In the genomic region with DNA sequence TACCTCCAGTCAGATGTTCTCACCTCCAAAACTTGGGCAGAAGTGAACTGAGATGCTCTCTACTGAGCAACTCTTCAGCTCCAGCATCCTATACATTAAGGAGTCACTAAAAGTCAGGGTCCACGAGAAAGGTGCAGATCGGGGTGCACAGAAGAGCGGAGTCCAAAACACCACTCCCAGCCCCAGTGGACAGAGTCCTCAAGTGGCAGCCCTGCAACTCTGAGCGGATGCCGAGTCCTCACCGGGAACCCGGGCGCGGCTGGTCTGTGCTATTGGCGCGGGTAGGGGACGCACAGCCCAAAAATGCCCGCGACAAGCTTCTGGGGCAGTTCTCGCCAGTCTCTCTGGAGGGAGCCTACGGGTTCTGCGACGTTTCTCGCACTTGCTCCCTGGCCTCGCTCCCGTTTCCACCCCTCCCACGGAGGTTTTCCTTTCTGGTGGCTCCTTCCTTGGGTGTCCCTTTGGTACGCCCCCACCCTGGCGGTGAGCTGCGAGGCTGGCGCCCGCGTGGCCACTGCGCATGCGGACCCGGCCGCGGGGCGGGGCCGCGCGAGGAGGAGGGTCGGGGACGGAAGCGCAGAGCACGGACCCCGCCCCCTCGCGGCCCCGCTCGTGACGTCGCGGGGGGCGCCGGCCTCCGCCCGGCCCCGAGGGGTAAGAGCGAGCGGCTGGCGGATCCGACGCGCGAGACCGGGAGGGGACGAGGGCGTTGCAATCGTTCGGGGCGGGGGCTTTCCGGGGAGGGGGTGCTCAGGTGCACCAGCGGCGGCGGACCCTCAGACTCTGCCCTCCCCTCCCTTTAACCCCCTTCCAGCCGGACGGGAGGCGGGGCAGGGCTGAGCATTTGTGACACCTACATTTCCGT, we compare ENCODE assay signal across 2 cellular contexts.
TF ChIP-seq lines count a peak whose summit lies in the region.

A gene with protein sequence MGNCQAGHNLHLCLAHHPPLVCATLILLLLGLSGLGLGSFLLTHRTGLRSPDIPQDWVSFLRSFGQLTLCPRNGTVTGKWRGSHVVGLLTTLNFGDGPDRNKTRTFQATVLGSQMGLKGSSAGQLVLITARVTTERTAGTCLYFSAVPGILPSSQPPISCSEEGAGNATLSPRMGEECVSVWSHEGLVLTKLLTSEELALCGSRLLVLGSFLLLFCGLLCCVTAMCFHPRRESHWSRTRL (plus strand): TSS at position 601 of the 865 bp plus-strand sequence. CDS start 1,065 bp downstream, outside the sequence.

TF ChIP-seq in A549, 52 proteins besides CTCF, POLR2A, EP300 and RAD21 (continued from another document):
- TF ChIP-seq JUN (IDR thresholded peaks at IDR 0.05) (peak; percentile 64 to 67; a peak in 3 of 5 replicates), PHF8 (IDR thresholded peaks at IDR 0.05; ENCODE audit: borderline replicate concordance, low read depth) (peak; percentile 37; the same call in 1 of the 2 replicates)
TF ChIP-seq in A549: peak in this region for 7.

TF ChIP-seq in WTC11, 78 proteins besides CTCF, POLR2A, EP300 and RAD21 (continued from another document and continues in another):
- TF ChIP-seq, protein P1, sequence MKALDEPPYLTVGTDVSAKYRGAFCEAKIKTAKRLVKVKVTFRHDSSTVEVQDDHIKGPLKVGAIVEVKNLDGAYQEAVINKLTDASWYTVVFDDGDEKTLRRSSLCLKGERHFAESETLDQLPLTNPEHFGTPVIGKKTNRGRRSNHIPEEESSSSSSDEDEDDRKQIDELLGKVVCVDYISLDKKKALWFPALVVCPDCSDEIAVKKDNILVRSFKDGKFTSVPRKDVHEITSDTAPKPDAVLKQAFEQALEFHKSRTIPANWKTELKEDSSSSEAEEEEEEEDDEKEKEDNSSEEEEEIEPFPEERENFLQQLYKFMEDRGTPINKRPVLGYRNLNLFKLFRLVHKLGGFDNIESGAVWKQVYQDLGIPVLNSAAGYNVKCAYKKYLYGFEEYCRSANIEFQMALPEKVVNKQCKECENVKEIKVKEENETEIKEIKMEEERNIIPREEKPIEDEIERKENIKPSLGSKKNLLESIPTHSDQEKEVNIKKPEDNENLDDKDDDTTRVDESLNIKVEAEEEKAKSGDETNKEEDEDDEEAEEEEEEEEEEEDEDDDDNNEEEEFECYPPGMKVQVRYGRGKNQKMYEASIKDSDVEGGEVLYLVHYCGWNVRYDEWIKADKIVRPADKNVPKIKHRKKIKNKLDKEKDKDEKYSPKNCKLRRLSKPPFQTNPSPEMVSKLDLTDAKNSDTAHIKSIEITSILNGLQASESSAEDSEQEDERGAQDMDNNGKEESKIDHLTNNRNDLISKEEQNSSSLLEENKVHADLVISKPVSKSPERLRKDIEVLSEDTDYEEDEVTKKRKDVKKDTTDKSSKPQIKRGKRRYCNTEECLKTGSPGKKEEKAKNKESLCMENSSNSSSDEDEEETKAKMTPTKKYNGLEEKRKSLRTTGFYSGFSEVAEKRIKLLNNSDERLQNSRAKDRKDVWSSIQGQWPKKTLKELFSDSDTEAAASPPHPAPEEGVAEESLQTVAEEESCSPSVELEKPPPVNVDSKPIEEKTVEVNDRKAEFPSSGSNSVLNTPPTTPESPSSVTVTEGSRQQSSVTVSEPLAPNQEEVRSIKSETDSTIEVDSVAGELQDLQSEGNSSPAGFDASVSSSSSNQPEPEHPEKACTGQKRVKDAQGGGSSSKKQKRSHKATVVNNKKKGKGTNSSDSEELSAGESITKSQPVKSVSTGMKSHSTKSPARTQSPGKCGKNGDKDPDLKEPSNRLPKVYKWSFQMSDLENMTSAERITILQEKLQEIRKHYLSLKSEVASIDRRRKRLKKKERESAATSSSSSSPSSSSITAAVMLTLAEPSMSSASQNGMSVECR (CRISPR knock-in tag; IDR thresholded peaks at IDR 0.05; ENCODE audit: borderline replicate concordance) = no peak
- TF ChIP-seq, protein P2, sequence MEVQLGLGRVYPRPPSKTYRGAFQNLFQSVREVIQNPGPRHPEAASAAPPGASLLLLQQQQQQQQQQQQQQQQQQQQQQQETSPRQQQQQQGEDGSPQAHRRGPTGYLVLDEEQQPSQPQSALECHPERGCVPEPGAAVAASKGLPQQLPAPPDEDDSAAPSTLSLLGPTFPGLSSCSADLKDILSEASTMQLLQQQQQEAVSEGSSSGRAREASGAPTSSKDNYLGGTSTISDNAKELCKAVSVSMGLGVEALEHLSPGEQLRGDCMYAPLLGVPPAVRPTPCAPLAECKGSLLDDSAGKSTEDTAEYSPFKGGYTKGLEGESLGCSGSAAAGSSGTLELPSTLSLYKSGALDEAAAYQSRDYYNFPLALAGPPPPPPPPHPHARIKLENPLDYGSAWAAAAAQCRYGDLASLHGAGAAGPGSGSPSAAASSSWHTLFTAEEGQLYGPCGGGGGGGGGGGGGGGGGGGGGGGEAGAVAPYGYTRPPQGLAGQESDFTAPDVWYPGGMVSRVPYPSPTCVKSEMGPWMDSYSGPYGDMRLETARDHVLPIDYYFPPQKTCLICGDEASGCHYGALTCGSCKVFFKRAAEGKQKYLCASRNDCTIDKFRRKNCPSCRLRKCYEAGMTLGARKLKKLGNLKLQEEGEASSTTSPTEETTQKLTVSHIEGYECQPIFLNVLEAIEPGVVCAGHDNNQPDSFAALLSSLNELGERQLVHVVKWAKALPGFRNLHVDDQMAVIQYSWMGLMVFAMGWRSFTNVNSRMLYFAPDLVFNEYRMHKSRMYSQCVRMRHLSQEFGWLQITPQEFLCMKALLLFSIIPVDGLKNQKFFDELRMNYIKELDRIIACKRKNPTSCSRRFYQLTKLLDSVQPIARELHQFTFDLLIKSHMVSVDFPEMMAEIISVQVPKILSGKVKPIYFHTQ (CRISPR knock-in tag; IDR thresholded peaks at IDR 0.05) = no peak
- TF ChIP-seq, protein P3, sequence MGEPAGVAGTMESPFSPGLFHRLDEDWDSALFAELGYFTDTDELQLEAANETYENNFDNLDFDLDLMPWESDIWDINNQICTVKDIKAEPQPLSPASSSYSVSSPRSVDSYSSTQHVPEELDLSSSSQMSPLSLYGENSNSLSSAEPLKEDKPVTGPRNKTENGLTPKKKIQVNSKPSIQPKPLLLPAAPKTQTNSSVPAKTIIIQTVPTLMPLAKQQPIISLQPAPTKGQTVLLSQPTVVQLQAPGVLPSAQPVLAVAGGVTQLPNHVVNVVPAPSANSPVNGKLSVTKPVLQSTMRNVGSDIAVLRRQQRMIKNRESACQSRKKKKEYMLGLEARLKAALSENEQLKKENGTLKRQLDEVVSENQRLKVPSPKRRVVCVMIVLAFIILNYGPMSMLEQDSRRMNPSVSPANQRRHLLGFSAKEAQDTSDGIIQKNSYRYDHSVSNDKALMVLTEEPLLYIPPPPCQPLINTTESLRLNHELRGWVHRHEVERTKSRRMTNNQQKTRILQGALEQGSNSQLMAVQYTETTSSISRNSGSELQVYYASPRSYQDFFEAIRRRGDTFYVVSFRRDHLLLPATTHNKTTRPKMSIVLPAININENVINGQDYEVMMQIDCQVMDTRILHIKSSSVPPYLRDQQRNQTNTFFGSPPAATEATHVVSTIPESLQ (CRISPR knock-in tag; IDR thresholded peaks at IDR 0.05) = no peak
- TF ChIP-seq TEAD4 (CRISPR knock-in tag; IDR thresholded peaks at IDR 0.05) (no peak), TP53 (CRISPR knock-in tag; IDR thresholded peaks at IDR 0.05) (0 out of 2 replicates have a peak, but pooled peaks have one; percentile 34), EMX1 (CRISPR knock-in tag; IDR thresholded peaks at IDR 0.05) (no peak), TEAD1 (CRISPR knock-in tag; IDR thresholded peaks at IDR 0.05) (peak; percentile 71), SP1 (CRISPR knock-in tag; conservative IDR thresholded peaks at IDR 0.05) (peak; percentile 89), FOXP1 (CRISPR knock-in tag; IDR thresholded peaks at IDR 0.05; ENCODE audit: borderline replicate concordance) (0 out of 2 replicates have a peak, but pooled peaks have one; percentile 26)
- TF ChIP-seq, protein P4, sequence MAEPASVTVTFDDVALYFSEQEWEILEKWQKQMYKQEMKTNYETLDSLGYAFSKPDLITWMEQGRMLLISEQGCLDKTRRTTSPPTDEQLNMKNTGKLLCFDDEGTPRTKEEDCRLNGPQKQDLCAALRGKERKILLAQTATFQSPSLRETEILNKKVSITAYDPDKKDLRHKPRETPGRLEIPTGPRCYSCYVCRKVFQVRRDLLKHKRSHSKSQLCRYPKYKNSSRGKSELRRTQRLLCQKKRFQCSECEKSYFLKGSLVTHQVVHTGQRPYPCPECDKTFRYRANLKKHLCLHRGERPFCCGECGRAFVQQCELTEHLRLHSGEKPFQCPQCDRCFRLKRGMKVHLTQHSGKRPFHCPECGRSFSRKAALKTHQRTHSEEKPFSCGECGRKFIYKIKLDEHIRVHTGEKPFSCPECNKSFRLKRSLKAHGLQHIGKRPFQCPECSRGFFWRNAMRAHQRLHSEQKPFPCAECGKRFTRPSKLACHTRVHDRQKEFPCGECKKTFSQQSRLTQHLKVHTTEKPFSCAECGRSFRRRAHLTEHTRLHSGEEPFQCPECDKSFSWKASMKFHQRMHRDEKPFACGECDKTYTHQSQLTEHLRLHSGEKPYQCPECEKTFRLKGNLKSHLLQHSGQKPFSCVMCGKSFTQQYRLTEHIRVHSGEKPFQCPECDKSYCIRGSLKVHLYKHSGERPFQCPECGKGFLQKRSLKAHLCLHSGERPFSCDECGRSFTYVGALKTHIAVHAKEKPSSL (CRISPR knock-in tag; conservative IDR thresholded peaks at IDR 0.05) = no peak
- TF ChIP-seq, protein P5, sequence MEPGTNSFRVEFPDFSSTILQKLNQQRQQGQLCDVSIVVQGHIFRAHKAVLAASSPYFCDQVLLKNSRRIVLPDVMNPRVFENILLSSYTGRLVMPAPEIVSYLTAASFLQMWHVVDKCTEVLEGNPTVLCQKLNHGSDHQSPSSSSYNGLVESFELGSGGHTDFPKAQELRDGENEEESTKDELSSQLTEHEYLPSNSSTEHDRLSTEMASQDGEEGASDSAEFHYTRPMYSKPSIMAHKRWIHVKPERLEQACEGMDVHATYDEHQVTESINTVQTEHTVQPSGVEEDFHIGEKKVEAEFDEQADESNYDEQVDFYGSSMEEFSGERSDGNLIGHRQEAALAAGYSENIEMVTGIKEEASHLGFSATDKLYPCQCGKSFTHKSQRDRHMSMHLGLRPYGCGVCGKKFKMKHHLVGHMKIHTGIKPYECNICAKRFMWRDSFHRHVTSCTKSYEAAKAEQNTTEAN (CRISPR knock-in tag; IDR thresholded peaks at IDR 0.05) = no peak
- TF ChIP-seq, protein P6, sequence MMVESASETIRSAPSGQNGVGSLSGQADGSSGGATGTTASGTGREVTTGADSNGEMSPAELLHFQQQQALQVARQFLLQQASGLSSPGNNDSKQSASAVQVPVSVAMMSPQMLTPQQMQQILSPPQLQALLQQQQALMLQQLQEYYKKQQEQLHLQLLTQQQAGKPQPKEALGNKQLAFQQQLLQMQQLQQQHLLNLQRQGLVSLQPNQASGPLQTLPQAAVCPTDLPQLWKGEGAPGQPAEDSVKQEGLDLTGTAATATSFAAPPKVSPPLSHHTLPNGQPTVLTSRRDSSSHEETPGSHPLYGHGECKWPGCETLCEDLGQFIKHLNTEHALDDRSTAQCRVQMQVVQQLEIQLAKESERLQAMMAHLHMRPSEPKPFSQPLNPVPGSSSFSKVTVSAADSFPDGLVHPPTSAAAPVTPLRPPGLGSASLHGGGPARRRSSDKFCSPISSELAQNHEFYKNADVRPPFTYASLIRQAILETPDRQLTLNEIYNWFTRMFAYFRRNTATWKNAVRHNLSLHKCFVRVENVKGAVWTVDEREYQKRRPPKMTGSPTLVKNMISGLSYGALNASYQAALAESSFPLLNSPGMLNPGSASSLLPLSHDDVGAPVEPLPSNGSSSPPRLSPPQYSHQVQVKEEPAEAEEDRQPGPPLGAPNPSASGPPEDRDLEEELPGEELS (CRISPR knock-in tag; IDR thresholded peaks at IDR 0.05) = no peak
- TF ChIP-seq, protein P7, sequence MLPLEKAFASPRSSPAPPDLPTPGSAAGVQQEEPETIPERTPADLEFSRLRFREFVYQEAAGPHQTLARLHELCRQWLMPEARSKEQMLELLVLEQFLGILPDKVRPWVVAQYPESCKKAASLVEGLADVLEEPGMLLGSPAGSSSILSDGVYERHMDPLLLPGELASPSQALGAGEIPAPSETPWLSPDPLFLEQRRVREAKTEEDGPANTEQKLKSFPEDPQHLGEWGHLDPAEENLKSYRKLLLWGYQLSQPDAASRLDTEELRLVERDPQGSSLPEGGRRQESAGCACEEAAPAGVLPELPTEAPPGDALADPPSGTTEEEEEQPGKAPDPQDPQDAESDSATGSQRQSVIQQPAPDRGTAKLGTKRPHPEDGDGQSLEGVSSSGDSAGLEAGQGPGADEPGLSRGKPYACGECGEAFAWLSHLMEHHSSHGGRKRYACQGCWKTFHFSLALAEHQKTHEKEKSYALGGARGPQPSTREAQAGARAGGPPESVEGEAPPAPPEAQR (CRISPR knock-in tag; IDR thresholded peaks at IDR 0.05) = no peak
- TF ChIP-seq, protein P8, sequence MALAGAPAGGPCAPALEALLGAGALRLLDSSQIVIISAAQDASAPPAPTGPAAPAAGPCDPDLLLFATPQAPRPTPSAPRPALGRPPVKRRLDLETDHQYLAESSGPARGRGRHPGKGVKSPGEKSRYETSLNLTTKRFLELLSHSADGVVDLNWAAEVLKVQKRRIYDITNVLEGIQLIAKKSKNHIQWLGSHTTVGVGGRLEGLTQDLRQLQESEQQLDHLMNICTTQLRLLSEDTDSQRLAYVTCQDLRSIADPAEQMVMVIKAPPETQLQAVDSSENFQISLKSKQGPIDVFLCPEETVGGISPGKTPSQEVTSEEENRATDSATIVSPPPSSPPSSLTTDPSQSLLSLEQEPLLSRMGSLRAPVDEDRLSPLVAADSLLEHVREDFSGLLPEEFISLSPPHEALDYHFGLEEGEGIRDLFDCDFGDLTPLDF (CRISPR knock-in tag; IDR thresholded peaks at IDR 0.05) = 0 out of 2 replicates have a peak, but pooled peaks have one; percentile 31
- TF ChIP-seq, protein P9, sequence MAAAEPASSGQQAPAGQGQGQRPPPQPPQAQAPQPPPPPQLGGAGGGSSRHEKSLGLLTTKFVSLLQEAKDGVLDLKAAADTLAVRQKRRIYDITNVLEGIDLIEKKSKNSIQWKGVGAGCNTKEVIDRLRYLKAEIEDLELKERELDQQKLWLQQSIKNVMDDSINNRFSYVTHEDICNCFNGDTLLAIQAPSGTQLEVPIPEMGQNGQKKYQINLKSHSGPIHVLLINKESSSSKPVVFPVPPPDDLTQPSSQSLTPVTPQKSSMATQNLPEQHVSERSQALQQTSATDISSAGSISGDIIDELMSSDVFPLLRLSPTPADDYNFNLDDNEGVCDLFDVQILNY (CRISPR knock-in tag; IDR thresholded peaks at IDR 0.05) = peak; percentile 78; the same call in 1 of the 2 replicates
